Comparison of ENCODE assay signal across 27 cellular contexts in the genomic region with DNA sequence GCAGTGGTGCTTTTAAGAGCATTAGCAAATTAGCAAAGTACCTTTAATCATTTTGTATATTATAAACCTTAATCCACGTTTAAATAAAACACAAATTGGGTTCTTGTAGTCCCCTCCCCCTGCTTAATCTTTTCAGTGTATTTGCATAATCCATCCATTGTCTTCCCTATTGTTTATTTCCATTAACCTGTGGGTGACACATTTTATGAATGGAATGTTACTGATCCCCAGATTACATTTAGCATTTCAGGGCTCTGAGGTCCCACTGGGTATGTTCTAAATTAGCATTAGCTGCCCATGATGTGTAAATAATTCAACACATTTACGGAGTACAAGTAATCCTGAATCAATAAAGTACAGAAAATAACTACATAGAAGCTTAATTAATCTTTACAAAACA.
"Had no signal": no experiment of that assay in that cellular context is flagged by ENCODE, and none has a peak within 500 bp of the region (broad histone marks: within the 10 kb centered on the region; RNA-seq: fewer than 3 reads in every experiment).

No MANE protein-coding gene starts in this region.

- H3K4me1 ChIP-seq: Peyer's patch, SJSA1 had no signal

- H3K36me3 ChIP-seq: brain microvascular endothelial cell, cardiac muscle cell, MG63, Peyer's patch, SJSA1 had no signal

- H3K27ac ChIP-seq: brain microvascular endothelial cell, cardiac muscle cell, Peyer's patch, RWPE1, SJSA1 had no signal

- DNase-seq: activated CD4-positive, alpha-beta memory T cell treated with anti-CD3 and anti-CD28 coated beads, Interleukin-2, amount 10 ng/mL, durations not matched to agents 7 days and 5 days; activated CD4-positive, alpha-beta T cell treated with anti-CD3 and anti-CD28 coated beads, Interleukin-2, amount 10 ng/mL, durations not matched to agents 7 days and 5 days; activated CD4-positive, CD25-positive, alpha-beta regulatory T cell; activated gamma-delta T cell treated with Interleukin-2 at 50 U/mL for 16 hours; activated naive CD4-positive, alpha-beta T cell treated with anti-CD3 and anti-CD28 coated beads, Interleukin-2, amount 10 ng/mL, durations not matched to agents 7 days and 5 days; activated naive CD8-positive, alpha-beta T cell treated with anti-CD3 and anti-CD28 coated beads for 36 hours; activated T-cell treated with anti-CD3 and anti-CD28 coated beads for 4 hours; activated T-cell treated with anti-CD3 and anti-CD28 coated beads, Interleukin-2, amount 50 U/mL, for 72 hours; brain microvascular endothelial cell; MG63; MV-4-11; NCI-H1092 treated with DMSO at 0.1 percent for 48 hours; NCI-H1930; NCI-H2171; NCI-H2227 treated with DMSO at 0.1 percent for 48 hours; NCI-H446 treated with DMSO at 0.1 percent for 48 hours; NCI-H524 treated with DMSO at 0.1 percent for 48 hours; NCI-H774; NK-92 treated with Interleukin-12 subunit alpha and Interleukin-12 subunit beta, amount 100 ng/mL, for 24 hours; Peyer's patch; Right ventricle myocardium superior; T-helper 17 cell; T-helper 9 cell had no signal

- H3K27me3 Mint-ChIP-seq: activated CD4-positive, alpha-beta memory T cell treated with anti-CD3 and anti-CD28 coated beads, Interleukin-2, amount 10 ng/mL, durations not matched to agents 7 days and 5 days; activated CD4-positive, alpha-beta T cell treated with anti-CD3 and anti-CD28 coated beads, Interleukin-2, amount 10 ng/mL, durations not matched to agents 7 days and 5 days; activated naive CD4-positive, alpha-beta T cell treated with anti-CD3 and anti-CD28 coated beads, Interleukin-2, amount 10 ng/mL, durations not matched to agents 7 days and 5 days; activated naive CD8-positive, alpha-beta T cell treated with anti-CD3 and anti-CD28 coated beads for 36 hours; T-helper 17 cell had no signal

- H3K9me3 ChIP-seq: MG63, Peyer's patch, SJSA1 had no signal

- H3K4me3 ChIP-seq: cardiac muscle cell, MG63, Peyer's patch, SJSA1 had no signal

- H3K27ac Mint-ChIP-seq: activated CD4-positive, alpha-beta memory T cell treated with anti-CD3 and anti-CD28 coated beads, Interleukin-2, amount 10 ng/mL, durations not matched to agents 7 days and 5 days; activated CD4-positive, alpha-beta T cell treated with anti-CD3 and anti-CD28 coated beads, Interleukin-2, amount 10 ng/mL, durations not matched to agents 7 days and 5 days; activated naive CD4-positive, alpha-beta T cell treated with anti-CD3 and anti-CD28 coated beads, Interleukin-2, amount 10 ng/mL, durations not matched to agents 7 days and 5 days; activated naive CD8-positive, alpha-beta T cell treated with anti-CD3 and anti-CD28 coated beads for 36 hours; activated T-cell treated with anti-CD3 and anti-CD28 coated beads, Interleukin-2, amount 50 U/mL, for 72 hours; activated T-helper 2 cell treated with anti-CD3 and anti-CD28 coated beads, Interferon-gamma antibody, Interleukin-2, Interleukin-4, amounts not matched to agents 10 μg/mL and 5 μg/mL and 100 μg/mL, durations not matched to agents 14 hours and 24 hours and 36 hours; T-helper 17 cell had no signal

- H3K9me3 Mint-ChIP-seq: activated CD4-positive, alpha-beta memory T cell treated with anti-CD3 and anti-CD28 coated beads, Interleukin-2, amount 10 ng/mL, durations not matched to agents 7 days and 5 days; activated CD4-positive, alpha-beta T cell treated with anti-CD3 and anti-CD28 coated beads, Interleukin-2, amount 10 ng/mL, durations not matched to agents 7 days and 5 days; activated naive CD4-positive, alpha-beta T cell treated with anti-CD3 and anti-CD28 coated beads, Interleukin-2, amount 10 ng/mL, durations not matched to agents 7 days and 5 days; activated naive CD8-positive, alpha-beta T cell treated with anti-CD3 and anti-CD28 coated beads for 36 hours; activated T-helper 2 cell treated with anti-CD3 and anti-CD28 coated beads, Interferon-gamma antibody, Interleukin-2, Interleukin-4, amounts not matched to agents 10 μg/mL and 5 μg/mL and 100 μg/mL, durations not matched to agents 14 hours and 24 hours and 36 hours had no signal

- H3K4me1 Mint-ChIP-seq: activated CD4-positive, alpha-beta memory T cell treated with anti-CD3 and anti-CD28 coated beads, Interleukin-2, amount 10 ng/mL, durations not matched to agents 7 days and 5 days; activated CD4-positive, alpha-beta T cell treated with anti-CD3 and anti-CD28 coated beads, Interleukin-2, amount 10 ng/mL, durations not matched to agents 7 days and 5 days; activated naive CD4-positive, alpha-beta T cell treated with anti-CD3 and anti-CD28 coated beads, Interleukin-2, amount 10 ng/mL, durations not matched to agents 7 days and 5 days; activated naive CD8-positive, alpha-beta T cell treated with anti-CD3 and anti-CD28 coated beads for 36 hours; T-helper 17 cell had no signal

- H3K4me3 Mint-ChIP-seq: activated CD4-positive, alpha-beta memory T cell treated with anti-CD3 and anti-CD28 coated beads, Interleukin-2, amount 10 ng/mL, durations not matched to agents 7 days and 5 days; activated CD4-positive, alpha-beta T cell treated with anti-CD3 and anti-CD28 coated beads, Interleukin-2, amount 10 ng/mL, durations not matched to agents 7 days and 5 days; activated naive CD4-positive, alpha-beta T cell treated with anti-CD3 and anti-CD28 coated beads, Interleukin-2, amount 10 ng/mL, durations not matched to agents 7 days and 5 days; activated naive CD8-positive, alpha-beta T cell treated with anti-CD3 and anti-CD28 coated beads for 36 hours; activated T-cell treated with anti-CD3 and anti-CD28 coated beads, Interleukin-2, amount 50 U/mL, for 72 hours; T-helper 17 cell had no signal

- H3K36me3 Mint-ChIP-seq: activated naive CD4-positive, alpha-beta T cell treated with anti-CD3 and anti-CD28 coated beads, Interleukin-2, amount 10 ng/mL, durations not matched to agents 7 days and 5 days; activated naive CD8-positive, alpha-beta T cell treated with anti-CD3 and anti-CD28 coated beads for 36 hours had no signal

- ATAC-seq: activated T-cell treated with anti-CD3 and anti-CD28 coated beads, Interleukin-2, amount 50 U/mL, for 72 hours; T-helper 17 cell had no signal

- H3K27me3 ChIP-seq: brain microvascular endothelial cell, cardiac muscle cell, MG63, Peyer's patch had no signal
